In genomic region chr3:50350527-50351317, GRCh38 we compare ENCODE assay signal across 1 cellular context.
TF ChIP-seq lines count a peak whose summit lies in the region.

Gene CYB561D2 (plus strand): TSS chr3:50350862. CDS start chr3:50351434, 572 bp downstream.
Gene NPRL2 (minus strand): TSS chr3:50350775. CDS start chr3:50350652, 123 bp downstream.

TF ChIP-seq in K562, 482 proteins besides CTCF, POLR2A, EP300 and RAD21 (continued from another document and continues in another):
- TF ChIP-seq MAZ (CRISPR knock-in tag; conservative IDR thresholded peaks at IDR 0.05 in 1 of 2, IDR thresholded peaks at IDR 0.05 in 1 of 2) (peak; percentile 27 to 73; a peak in 1 of 4 replicates), ZNF146 (CRISPR knock-in tag; IDR thresholded peaks at IDR 0.05; ENCODE audit: unreplicated experiment) (no peak), ZNF584 (CRISPR knock-in tag; IDR thresholded peaks at IDR 0.05; ENCODE audit: low read depth) (peak; percentile 67; the same call in 1 of the 2 replicates), SMARCA5 (IDR thresholded peaks at IDR 0.05) (no peak), PTBP1 (IDR thresholded peaks at IDR 0.05; ENCODE audit: low read depth, low read length) (no peak), ZC3H8 (IDR thresholded peaks at IDR 0.05) (no peak), ESRRB (CRISPR knock-in tag; IDR thresholded peaks at IDR 0.05; ENCODE audit: borderline replicate concordance) (no peak), CBX5 (IDR thresholded peaks at IDR 0.05; ENCODE audit: borderline replicate concordance, low read depth) (no peak), ARID4B (CRISPR knock-in tag; IDR thresholded peaks at IDR 0.05) (peak; percentile 94), U2AF1 (optimal IDR thresholded peaks at IDR 0.05; ENCODE audit: low read depth, low read length) (no peak), SETDB1 (IDR thresholded peaks at IDR 0.05; ENCODE audit: low read length) (no peak), ZNF24 (IDR thresholded peaks at IDR 0.05) (no peak), KAT2B (IDR thresholded peaks at IDR 0.05; ENCODE audit: low read depth, low read length) (no peak), EZH2 (IDR thresholded peaks at IDR 0.05; ENCODE audit: borderline replicate concordance, low read depth, low read length) (no peak), ZNF609 (CRISPR knock-in tag; IDR thresholded peaks at IDR 0.05; ENCODE audit: borderline replicate concordance) (0 out of 2 replicates have a peak, but pooled peaks have one; percentile 46), TCF15 (CRISPR knock-in tag; IDR thresholded peaks at IDR 0.05) (no peak), ZNF780A (CRISPR knock-in tag; IDR thresholded peaks at IDR 0.05) (no peak), XRCC4 (IDR thresholded peaks at IDR 0.05; ENCODE audit: extremely low read depth, insufficient read depth, insufficient read length) (no peak), TEAD1 (CRISPR knock-in tag; IDR thresholded peaks at IDR 0.05) (0 out of 4 replicates have a peak, but pooled peaks of 1 of the 2 experiments have one; percentile 62), SIRT6 (IDR thresholded peaks at IDR 0.05; ENCODE audit: low read depth, low read length) (no peak), TRIM28 (IDR thresholded peaks at IDR 0.05) (no peak), ZBTB17 (CRISPR knock-in tag; IDR thresholded peaks at IDR 0.05) (peak; percentile 72; the same call in 1 of the 2 replicates), GABPA (tag; conservative IDR thresholded peaks at IDR 0.05; ENCODE audit: low read depth) (peak; percentile 94), SP2 (IDR thresholded peaks at IDR 0.05; ENCODE audit: extremely low read depth, low read depth, low read length, poor library complexity, severe bottlenecking) (no peak), ZNF274 (IDR thresholded peaks at IDR 0.05; ENCODE audit: borderline replicate concordance, low read depth, low read length) (no peak), PRDM10 (IDR thresholded peaks at IDR 0.05; ENCODE audit: partially characterized antibody) (peak; percentile 24), ZNF407 (IDR thresholded peaks at IDR 0.05; ENCODE audit: low read depth) (no peak), NFE2L1 (tag; IDR thresholded peaks at IDR 0.05; ENCODE audit: borderline replicate concordance, low read depth) (no peak), E2F4 (CRISPR knock-in tag; IDR thresholded peaks at IDR 0.05; ENCODE audit: low read depth) (no peak), ZBTB43 (CRISPR knock-in tag; IDR thresholded peaks at IDR 0.05) (no peak), ZEB2 (IDR thresholded peaks at IDR 0.05) (no peak)
